In the genomic region with DNA sequence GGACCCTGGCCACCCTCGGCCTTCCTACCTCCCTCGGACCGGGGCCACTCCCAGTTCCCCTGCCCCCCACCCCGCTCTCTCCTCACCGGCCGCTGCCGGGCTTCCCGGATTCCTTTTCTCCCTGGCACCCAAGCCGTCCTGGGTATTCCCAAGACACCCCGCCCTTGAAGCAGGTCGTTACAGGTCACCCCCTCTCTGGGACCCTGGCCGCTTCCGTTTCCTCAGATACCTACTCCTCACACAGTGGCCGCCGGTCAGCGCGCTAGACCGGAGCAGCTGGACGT, we compare ENCODE assay signal across 8 cellular contexts. TPM values are rescaled to one million over a fixed set of nuclear protein-coding genes. Genes with fewer than 3 reads are reported as not detected.
DNase-seq lines count a peak whose midpoint lies in the region; ATAC-seq, FAIRE-seq and TF ChIP-seq lines count a peak whose summit lies in the region.

No MANE protein-coding gene starts in this region.

- H3K27me3 Mint-ChIP-seq in neural progenitor cell (ENCODE audit: insufficient read depth, low read depth), result peaks cover 2% of the 10 kb centered on the region

- in situ Hi-C loops in GM13976 (cut with MboI; ENCODE audit: low sequenced_read_pairs, unreplicated experiment), result loop anchor here (25.0 kb wide), 1 partner anchor 946 kb away; no protein-coding TSS in a partner anchor

- intact Hi-C loops in endothelial cell of umbilical vein (cut with micrococcal nuclease), result loop anchor here (1.0 to 5.0 kb wide), 3 partner anchors 34 to 161 kb away; no protein-coding TSS in a partner anchor

- BruUV-seq in endothelial cell of umbilical vein (replicated peaks; lab: Mats Ljungman, UMichigan), result no TSS peak

- no peak for FAIRE-seq in endothelial cell of umbilical vein (lab: Jason Lieb, UNC)

- peak overlapping the region; percentile 92 for H3K4me2 ChIP-seq in endothelial cell of umbilical vein (ENCODE audit: insufficient read depth, low read length)
- H3K4me2 ChIP-seq in neural progenitor cell, result peak overlapping the region; percentile 92

- peak overlapping the region; percentile 92 for H3K9ac ChIP-seq in endothelial cell of umbilical vein (replicated peaks; ENCODE audit: extremely low read depth, insufficient read depth, low read length)
- peak overlapping the region; percentile 62 for H3K9ac ChIP-seq in neural progenitor cell

- no peaks in the 10 kb centered on the region for H3K36me3 ChIP-seq in SJCRH30
- no peaks in the 10 kb centered on the region for H3K36me3 ChIP-seq in endothelial cell of umbilical vein (ENCODE audit: control insufficient read depth in 2 of 2, extremely low read depth in 1 of 2, insufficient read depth in 2 of 2, low read length in 2 of 2)
- H3K36me3 ChIP-seq in neural progenitor cell, result no peaks in the 10 kb centered on the region

- H3K4me1 ChIP-seq in SJCRH30, result peaks cover 11% of the 10 kb centered on the region
- peaks cover 67% of the 10 kb centered on the region for H3K4me1 ChIP-seq in endothelial cell of umbilical vein (ENCODE audit: control insufficient read depth, extremely low read depth, insufficient read depth, low read length)
- H3K4me1 ChIP-seq in neural progenitor cell, result peaks cover 42% of the 10 kb centered on the region

- peak overlapping the region; percentile 98 for H3K4me3 Mint-ChIP-seq in neural progenitor cell

- H3K9me3 Mint-ChIP-seq in neural progenitor cell, result no peaks in the 10 kb centered on the region

- peak overlapping the region; percentile 87 for H3K27ac Mint-ChIP-seq in neural progenitor cell

- H3K9me3 ChIP-seq in SJCRH30 (replicated peaks) (no peaks in the 10 kb centered on the region), endothelial cell of umbilical vein (replicated peaks; ENCODE audit: control insufficient read depth, insufficient read depth, low read length) (no peaks in the 10 kb centered on the region), neural progenitor cell (ENCODE audit: low read depth) (no peaks in the 10 kb centered on the region)

- DNase-seq in A172 (ENCODE audit: low spot score), result peak; percentile 22
- no peak for DNase-seq in SJCRH30
- no peak for DNase-seq in endothelial cell of umbilical vein (ENCODE audit: low read depth, low spot score)
- DNase-seq in neural progenitor cell (ENCODE audit: low spot score), result no peak
- DNase-seq in GM13976 (ENCODE audit: low spot score), result no peak
- DNase-seq in NCI-H1048 (lab: John Stamatoyannopoulos, UW), result no peak

- peaks cover 53% of the 10 kb centered on the region for H3K79me2 ChIP-seq in endothelial cell of umbilical vein (ENCODE audit: control insufficient read depth, insufficient read depth, low read length)
- peaks cover 52% of the 10 kb centered on the region for H3K79me2 ChIP-seq in neural progenitor cell (ENCODE audit: low read depth)

- POLR2A ChIA-PET in endothelial cell of umbilical vein (lab: Charles Lee), result interaction anchor here (1.1 kb wide), 1 partner anchor 20 kb away, joined by 4 read pairs; no protein-coding TSS in a partner anchor

- H3K36me3 Mint-ChIP-seq in neural progenitor cell, result peaks cover under 1% of the 10 kb centered on the region

- TF ChIP-seq POLR2A in endothelial cell of umbilical vein (IDR thresholded peaks at IDR 0.05; ENCODE audit: low read depth, low read length), result no peak

- dilution Hi-C loops in endothelial cell of umbilical vein (cut with MboI; ENCODE audit: extremely low pct_ligation_motif_present, low sequenced_read_pairs), result loop anchor here (25.0 kb wide), 2 partner anchors 171 to 271 kb away; no protein-coding TSS in a partner anchor

- no peak for TF ChIP-seq CTCF in endothelial cell of umbilical vein (IDR thresholded peaks at IDR 0.05; ENCODE audit: extremely low read depth in 1 of 2, insufficient read depth in 1 of 2, low read depth in 1 of 2, low read length in 2 of 2)
- no peak for TF ChIP-seq CTCF in neural progenitor cell (IDR thresholded peaks at IDR 0.05)
- no peak for TF ChIP-seq CTCF in GM13976 (IDR thresholded peaks at IDR 0.05; ENCODE audit: borderline replicate concordance, control extremely low read depth, extremely low read depth, insufficient read depth, missing control alignments)

- no peaks in the 10 kb centered on the region for H3K9me1 ChIP-seq in endothelial cell of umbilical vein (replicated peaks; ENCODE audit: control insufficient read depth, extremely low read depth, insufficient read depth, low read length)

- H3K4me3 ChIP-seq in SJCRH30 (peak overlapping the region; percentile 84), endothelial cell of umbilical vein (replicated peaks in 1 of 3; ENCODE audit: insufficient read depth in 1 of 3, low read depth in 1 of 3, low read length in 3 of 3) (peak overlapping the region; percentile 76 to 98 (median 98)), neural progenitor cell (peak overlapping the region; percentile 98)

- H3K4me1 Mint-ChIP-seq in neural progenitor cell, result peaks cover 28% of the 10 kb centered on the region

- ATAC-seq in GM19397 (IDR thresholded peaks at IDR 0.05; ENCODE audit: unreplicated experiment) (peak; percentile 11), GM19452 (IDR thresholded peaks at IDR 0.05; ENCODE audit: unreplicated experiment) (no peak)

- no peaks in the 10 kb centered on the region for H3K27me3 ChIP-seq in SJCRH30
- H3K27me3 ChIP-seq in endothelial cell of umbilical vein (ENCODE audit: control insufficient read depth in 2 of 2, insufficient read depth in 2 of 2, low read length in 2 of 2), result no peaks in the 10 kb centered on the region
- H3K27me3 ChIP-seq in neural progenitor cell, result no peaks in the 10 kb centered on the region

- CTCF ChIA-PET in endothelial cell of umbilical vein (lab: Charles Lee), result interaction anchor here (1.1 to 11.6 kb wide), 5 partner anchors 9 to 162 kb away, joined by 3 to 123 read pairs (median 3); no protein-coding TSS in a partner anchor

- peak overlapping the region; percentile 71 for H2AFZ ChIP-seq in endothelial cell of umbilical vein (ENCODE audit: low read depth, low read length)
- H2AFZ ChIP-seq in neural progenitor cell (replicated peaks), result peak overlapping the region; percentile 65

- peaks cover 5% of the 10 kb centered on the region for H4K20me1 ChIP-seq in endothelial cell of umbilical vein (replicated peaks; ENCODE audit: control insufficient read depth, extremely low read depth, insufficient read depth, low read length)
- H4K20me1 ChIP-seq in neural progenitor cell (ENCODE audit: low read depth), result peaks cover 29% of the 10 kb centered on the region

- H3K27ac ChIP-seq in SJCRH30 (peak overlapping the region; percentile 22; the same call in 1 of the 2 replicates), endothelial cell of umbilical vein (ENCODE audit: insufficient read depth, low read depth, low read length) (peak overlapping the region; percentile 79), neural progenitor cell (peak overlapping the region; percentile 49)

- H3F3A ChIP-seq in neural progenitor cell (ENCODE audit: low read depth), result peaks cover 20% of the 10 kb centered on the region

TF ChIP-seq in endothelial cell of umbilical vein, 7 proteins besides CTCF, POLR2A, EP300 and RAD21:
- TF ChIP-seq POLR2AphosphoS5 (IDR thresholded peaks at IDR 0.05; ENCODE audit: insufficient read depth, low read depth, low read length) (no peak), JUN (IDR thresholded peaks at IDR 0.05; ENCODE audit: borderline replicate concordance, insufficient read depth, insufficient read length, low read depth) (no peak), FOS (IDR thresholded peaks at IDR 0.05; ENCODE audit: borderline replicate concordance, insufficient read depth, low read length) (no peak), MYC (IDR thresholded peaks at IDR 0.05; ENCODE audit: low read depth, low read length) (no peak), GATA2 (IDR thresholded peaks at IDR 0.05; ENCODE audit: insufficient read depth, insufficient read length, low read depth, low read length) (no peak), EZH2 (IDR thresholded peaks at IDR 0.05; ENCODE audit: borderline replicate concordance, low read depth, low read length, severe bottlenecking) (no peak), MAX (IDR thresholded peaks at IDR 0.05; ENCODE audit: insufficient read depth, insufficient read length) (no peak)

RNA-seq across cellular contexts. Expression of gene NUMB, which starts 0.5 kb away (rescaled TPM):
- total RNA-seq in A172 (2014; rRNA removed; shearing (Covaris generic)), result 19.8 and 26.9 TPM in 2 replicates
- 18.9 and 25.0 TPM in 2 replicates for total RNA-seq in SJCRH30 (2014; rRNA removed; shearing (Covaris generic))
- total RNA-seq in endothelial cell of umbilical vein (116 and 128 TPM in 2 replicates), neural progenitor cell (ENCODE audit: low replicate concordance) (33.5 and 37.2 TPM in 2 replicates)
- 164 and 210 TPM in 2 replicates for polyA plus RNA-seq in endothelial cell of umbilical vein
- 121 and 133 TPM in 2 replicates for polyA plus RNA-seq in endothelial cell of umbilical vein (2011; cell fraction: cytosol; rRNA removed)
- 224 and 247 TPM in 2 replicates for polyA plus RNA-seq in endothelial cell of umbilical vein (2011; cell fraction: nucleus; rRNA removed)
- 87.1 and 111 TPM in 2 replicates for polyA plus RNA-seq in endothelial cell of umbilical vein (2012)
- polyA minus RNA-seq in endothelial cell of umbilical vein, result 389 and 406 TPM in 2 replicates
- 30.2 TPM for polyA minus RNA-seq in endothelial cell of umbilical vein (2011; cell fraction: cytosol; rRNA and poly(A)+ RNA removed)
- 207 and 280 TPM in 2 replicates for polyA minus RNA-seq in endothelial cell of umbilical vein (2011; cell fraction: nucleus; rRNA and poly(A)+ RNA removed)

RNA-seq across cellular contexts. Expression of gene RIOX1, which starts 32.9 kb away (rescaled TPM):
- total RNA-seq in A172 (2014; rRNA removed; shearing (Covaris generic)), result 13.3 and 15.1 TPM in 2 replicates
- 14.7 and 15.1 TPM in 2 replicates for total RNA-seq in SJCRH30 (2014; rRNA removed; shearing (Covaris generic))
- total RNA-seq in endothelial cell of umbilical vein (15.6 and 17.7 TPM in 2 replicates), neural progenitor cell (ENCODE audit: low replicate concordance) (14.9 and 28.8 TPM in 2 replicates)
- 12.7 and 14.6 TPM in 2 replicates for polyA plus RNA-seq in endothelial cell of umbilical vein
- 6.9 and 8.7 TPM in 2 replicates for polyA plus RNA-seq in endothelial cell of umbilical vein (2011; cell fraction: cytosol; rRNA removed)
- 4.7 and 5.0 TPM in 2 replicates for polyA plus RNA-seq in endothelial cell of umbilical vein (2011; cell fraction: nucleus; rRNA removed)
- polyA plus RNA-seq in endothelial cell of umbilical vein (2012), result 9.3 and 12.1 TPM in 2 replicates
- polyA minus RNA-seq in endothelial cell of umbilical vein, result 12.1 and 18.4 TPM in 2 replicates
- 14.6 TPM for polyA minus RNA-seq in endothelial cell of umbilical vein (2011; cell fraction: cytosol; rRNA and poly(A)+ RNA removed)
- 6.3 and 7.1 TPM in 2 replicates for polyA minus RNA-seq in endothelial cell of umbilical vein (2011; cell fraction: nucleus; rRNA and poly(A)+ RNA removed)

Comparison
In these comparisons a context has a peak if more than half of its experiments do, and no peak if none do; other contexts are left out.
1. H3K27ac ChIP-seq: peak in every context shown above with its lines; median percentile 79 in endothelial cell of umbilical vein; 49 in neural progenitor cell; 22 in SJCRH30.